Comparison of ENCODE assay signal across 1 cellular context in genomic region chr4:106186201-106186600, GRCh38.
TF ChIP-seq lines count a peak whose summit lies in the region.

No MANE protein-coding gene starts in this region.

TF ChIP-seq in SK-N-SH, 30 proteins besides CTCF, POLR2A, EP300 and RAD21 (continued from another document):
- no peak for TF ChIP-seq REST (IDR thresholded peaks at IDR 0.05; ENCODE audit: low read depth, low read length)
- no peak for TF ChIP-seq TAF1 (IDR thresholded peaks at IDR 0.05; ENCODE audit: borderline replicate concordance, low read depth, low read length)
TF ChIP-seq in SK-N-SH: peak in this region for 2.
